In the genomic region with DNA sequence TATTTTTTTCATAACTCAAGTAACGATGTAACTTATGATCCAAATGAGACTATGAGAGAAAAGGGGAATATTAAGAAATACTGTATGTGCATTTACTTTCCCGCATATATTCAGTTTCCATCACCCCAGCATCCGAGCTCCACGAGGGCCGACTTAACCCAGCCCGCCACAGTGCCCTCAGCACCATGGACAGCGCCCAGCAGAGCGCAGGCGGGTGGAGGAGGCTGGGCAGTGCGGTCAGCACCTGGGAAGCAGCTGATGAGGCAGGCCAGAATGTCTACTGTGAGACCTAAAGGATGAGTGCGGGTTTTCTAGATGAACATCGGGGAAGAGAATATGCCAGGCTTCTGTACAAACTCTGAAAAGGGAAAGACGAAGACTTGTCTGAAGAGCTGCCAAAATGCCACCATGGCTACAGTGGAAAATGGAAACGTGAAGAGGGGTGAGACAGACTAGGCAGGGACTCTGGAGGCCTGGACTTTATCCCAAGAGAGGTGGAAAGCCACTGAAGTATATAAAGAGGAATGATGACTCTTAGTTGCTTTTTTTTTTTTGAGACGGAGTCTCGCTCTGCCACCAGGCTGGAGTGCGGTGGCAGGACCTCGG, we compare ENCODE assay signal across 1 cellular context.
TF ChIP-seq lines count a peak whose summit lies in the region.

No MANE protein-coding gene starts in this region.

TF ChIP-seq in K562, 482 proteins besides CTCF, POLR2A, EP300 and RAD21 (continued from another document and continues in another):
- TF ChIP-seq BRF2 (IDR thresholded peaks at IDR 0.05; ENCODE audit: borderline replicate concordance, insufficient read depth, insufficient read length) (no peak), PML (IDR thresholded peaks at IDR 0.05; ENCODE audit: low read length) (no peak), RHOXF2B (CRISPR knock-in tag; conservative IDR thresholded peaks at IDR 0.05) (no peak), NRF1 (conservative IDR thresholded peaks at IDR 0.05 in 1 of 2, IDR thresholded peaks at IDR 0.05 in 1 of 2) (0 out of 4 replicates have a peak, but pooled peaks of 1 of the 2 experiments have one; percentile 31), SREBF1 (IDR thresholded peaks at IDR 0.05; ENCODE audit: borderline replicate concordance, low read depth, low read length) (no peak), ELK1 (CRISPR knock-in tag; IDR thresholded peaks at IDR 0.05) (no peak), SREBF2 (CRISPR knock-in tag; IDR thresholded peaks at IDR 0.05) (no peak), ZBTB33 (CRISPR knock-in tag; IDR thresholded peaks at IDR 0.05) (no peak), FIP1L1 (IDR thresholded peaks at IDR 0.05; ENCODE audit: low read depth, low read length, poor library complexity, severe bottlenecking) (no peak), PHF8 (IDR thresholded peaks at IDR 0.05; ENCODE audit: borderline replicate concordance, low read length) (no peak), PHF21A (IDR thresholded peaks at IDR 0.05; ENCODE audit: borderline replicate concordance, low read depth) (no peak), ARID3B (CRISPR knock-in tag; IDR thresholded peaks at IDR 0.05; ENCODE audit: borderline replicate concordance) (no peak), MAFK (IDR thresholded peaks at IDR 0.05; ENCODE audit: low read length) (no peak), MCM2 (IDR thresholded peaks at IDR 0.05; ENCODE audit: low read depth) (no peak), TRIM24 (IDR thresholded peaks at IDR 0.05) (no peak), ZC3H4 (CRISPR knock-in tag; IDR thresholded peaks at IDR 0.05; ENCODE audit: borderline replicate concordance) (no peak), ZBTB17 (CRISPR knock-in tag; IDR thresholded peaks at IDR 0.05) (no peak)
- TF ChIP-seq, protein P1, sequence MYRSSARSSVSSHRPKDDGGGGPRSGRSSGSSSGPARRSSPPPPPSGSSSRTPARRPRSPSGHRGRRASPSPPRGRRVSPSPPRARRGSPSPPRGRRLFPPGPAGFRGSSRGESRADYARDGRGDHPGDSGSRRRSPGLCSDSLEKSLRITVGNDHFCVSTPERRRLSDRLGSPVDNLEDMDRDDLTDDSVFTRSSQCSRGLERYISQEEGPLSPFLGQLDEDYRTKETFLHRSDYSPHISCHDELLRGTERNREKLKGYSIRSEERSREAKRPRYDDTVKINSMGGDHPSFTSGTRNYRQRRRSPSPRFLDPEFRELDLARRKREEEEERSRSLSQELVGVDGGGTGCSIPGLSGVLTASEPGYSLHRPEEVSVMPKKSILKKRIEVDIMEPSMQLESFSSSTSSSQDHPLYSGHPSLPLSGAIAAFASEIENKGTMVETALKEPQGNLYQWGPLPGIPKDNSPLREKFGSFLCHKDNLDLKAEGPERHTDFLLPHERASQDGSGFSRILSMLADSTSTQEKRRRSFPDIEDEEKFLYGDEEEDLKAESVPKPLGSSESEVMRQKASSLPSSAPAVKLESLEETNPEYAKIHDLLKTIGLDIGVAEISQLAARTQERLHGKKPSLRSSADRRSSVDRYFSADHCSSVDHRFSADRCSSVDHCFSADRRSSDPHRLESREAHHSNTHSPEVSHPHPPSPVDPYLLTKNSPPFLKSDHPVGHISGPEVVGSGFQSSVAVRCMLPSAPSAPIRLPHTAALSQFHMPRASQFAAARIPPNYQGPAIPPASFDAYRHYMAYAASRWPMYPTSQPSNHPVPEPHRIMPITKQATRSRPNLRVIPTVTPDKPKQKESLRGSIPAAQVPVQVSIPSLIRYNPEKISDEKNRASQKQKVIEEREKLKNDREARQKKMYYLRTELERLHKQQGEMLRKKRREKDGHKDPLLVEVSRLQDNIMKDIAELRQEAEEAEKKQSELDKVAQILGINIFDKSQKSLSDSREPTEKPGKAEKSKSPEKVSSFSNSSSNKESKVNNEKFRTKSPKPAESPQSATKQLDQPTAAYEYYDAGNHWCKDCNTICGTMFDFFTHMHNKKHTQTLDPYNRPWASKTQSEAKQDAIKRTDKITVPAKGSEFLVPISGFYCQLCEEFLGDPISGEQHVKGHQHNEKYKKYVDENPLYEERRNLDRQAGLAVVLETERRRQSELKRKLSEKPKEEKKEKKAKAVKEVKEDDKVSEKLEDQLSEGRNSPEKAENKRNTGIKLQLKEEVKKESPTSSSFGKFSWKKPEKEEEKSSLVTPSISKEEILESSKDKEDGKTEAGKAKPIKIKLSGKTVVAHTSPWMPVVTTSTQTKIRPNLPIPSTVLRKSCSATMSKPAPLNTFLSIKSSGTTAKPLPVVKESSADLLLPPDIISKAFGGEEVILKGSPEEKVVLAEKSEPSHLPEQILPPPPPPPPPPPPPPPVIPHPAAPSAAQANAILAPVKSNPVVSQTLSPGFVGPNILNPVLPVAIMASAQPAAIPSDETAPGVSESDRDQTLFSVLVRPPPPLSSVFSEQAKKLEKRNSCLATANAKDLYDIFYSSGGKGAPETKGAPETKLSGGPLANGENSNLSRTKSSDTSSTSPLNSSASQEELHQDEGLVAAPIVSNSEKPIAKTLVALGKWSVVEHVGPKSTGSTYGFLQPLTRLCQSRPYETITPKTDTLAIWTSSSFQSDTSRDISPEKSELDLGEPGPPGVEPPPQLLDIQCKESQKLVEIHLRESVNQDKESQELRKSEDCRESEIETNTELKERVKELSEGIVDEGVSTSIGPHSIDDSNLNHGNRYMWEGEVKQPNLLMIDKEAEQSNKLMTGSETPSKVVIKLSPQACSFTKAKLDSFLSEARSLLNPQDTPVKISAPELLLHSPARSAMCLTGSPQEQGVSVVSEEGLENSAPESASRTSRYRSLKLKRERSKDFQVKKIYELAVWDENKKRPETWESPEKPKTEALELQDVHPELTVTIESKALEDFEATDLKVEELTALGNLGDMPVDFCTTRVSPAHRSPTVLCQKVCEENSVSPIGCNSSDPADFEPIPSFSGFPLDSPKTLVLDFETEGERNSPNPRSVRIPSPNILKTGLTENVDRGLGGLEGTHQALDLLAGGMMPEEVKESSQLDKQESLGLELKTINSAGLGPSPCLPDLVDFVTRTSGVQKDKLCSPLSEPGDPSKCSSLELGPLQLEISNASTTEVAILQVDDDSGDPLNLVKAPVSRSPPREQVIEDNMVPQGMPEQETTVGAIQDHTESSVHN (IDR thresholded peaks at IDR 0.05; ENCODE audit: borderline replicate concordance in 1 of 2, low read depth in 1 of 2): no peak
- TF ChIP-seq, protein P2, sequence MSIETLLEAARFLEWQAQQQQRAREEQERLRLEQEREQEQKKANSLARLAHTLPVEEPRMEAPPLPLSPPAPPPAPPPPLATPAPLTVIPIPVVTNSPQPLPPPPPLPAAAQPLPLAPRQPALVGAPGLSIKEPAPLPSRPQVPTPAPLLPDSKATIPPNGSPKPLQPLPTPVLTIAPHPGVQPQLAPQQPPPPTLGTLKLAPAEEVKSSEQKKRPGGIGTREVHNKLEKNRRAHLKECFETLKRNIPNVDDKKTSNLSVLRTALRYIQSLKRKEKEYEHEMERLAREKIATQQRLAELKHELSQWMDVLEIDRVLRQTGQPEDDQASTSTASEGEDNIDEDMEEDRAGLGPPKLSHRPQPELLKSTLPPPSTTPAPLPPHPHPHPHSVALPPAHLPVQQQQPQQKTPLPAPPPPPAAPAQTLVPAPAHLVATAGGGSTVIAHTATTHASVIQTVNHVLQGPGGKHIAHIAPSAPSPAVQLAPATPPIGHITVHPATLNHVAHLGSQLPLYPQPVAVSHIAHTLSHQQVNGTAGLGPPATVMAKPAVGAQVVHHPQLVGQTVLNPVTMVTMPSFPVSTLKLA (conservative IDR thresholded peaks at IDR 0.05): peak in 1 of 2 experiments; percentile 57; a peak in 1 of 4 replicates
- TF ChIP-seq, protein P3, sequence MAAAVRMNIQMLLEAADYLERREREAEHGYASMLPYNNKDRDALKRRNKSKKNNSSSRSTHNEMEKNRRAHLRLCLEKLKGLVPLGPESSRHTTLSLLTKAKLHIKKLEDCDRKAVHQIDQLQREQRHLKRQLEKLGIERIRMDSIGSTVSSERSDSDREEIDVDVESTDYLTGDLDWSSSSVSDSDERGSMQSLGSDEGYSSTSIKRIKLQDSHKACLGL (CRISPR knock-in tag; IDR thresholded peaks at IDR 0.05; ENCODE audit: borderline replicate concordance, poor library complexity, severe bottlenecking): no peak
- TF ChIP-seq, protein P4, sequence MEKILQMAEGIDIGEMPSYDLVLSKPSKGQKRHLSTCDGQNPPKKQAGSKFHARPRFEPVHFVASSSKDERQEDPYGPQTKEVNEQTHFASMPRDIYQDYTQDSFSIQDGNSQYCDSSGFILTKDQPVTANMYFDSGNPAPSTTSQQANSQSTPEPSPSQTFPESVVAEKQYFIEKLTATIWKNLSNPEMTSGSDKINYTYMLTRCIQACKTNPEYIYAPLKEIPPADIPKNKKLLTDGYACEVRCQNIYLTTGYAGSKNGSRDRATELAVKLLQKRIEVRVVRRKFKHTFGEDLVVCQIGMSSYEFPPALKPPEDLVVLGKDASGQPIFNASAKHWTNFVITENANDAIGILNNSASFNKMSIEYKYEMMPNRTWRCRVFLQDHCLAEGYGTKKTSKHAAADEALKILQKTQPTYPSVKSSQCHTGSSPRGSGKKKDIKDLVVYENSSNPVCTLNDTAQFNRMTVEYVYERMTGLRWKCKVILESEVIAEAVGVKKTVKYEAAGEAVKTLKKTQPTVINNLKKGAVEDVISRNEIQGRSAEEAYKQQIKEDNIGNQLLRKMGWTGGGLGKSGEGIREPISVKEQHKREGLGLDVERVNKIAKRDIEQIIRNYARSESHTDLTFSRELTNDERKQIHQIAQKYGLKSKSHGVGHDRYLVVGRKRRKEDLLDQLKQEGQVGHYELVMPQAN (IDR thresholded peaks at IDR 0.05; ENCODE audit: borderline replicate concordance): no peak
- TF ChIP-seq, protein P5, sequence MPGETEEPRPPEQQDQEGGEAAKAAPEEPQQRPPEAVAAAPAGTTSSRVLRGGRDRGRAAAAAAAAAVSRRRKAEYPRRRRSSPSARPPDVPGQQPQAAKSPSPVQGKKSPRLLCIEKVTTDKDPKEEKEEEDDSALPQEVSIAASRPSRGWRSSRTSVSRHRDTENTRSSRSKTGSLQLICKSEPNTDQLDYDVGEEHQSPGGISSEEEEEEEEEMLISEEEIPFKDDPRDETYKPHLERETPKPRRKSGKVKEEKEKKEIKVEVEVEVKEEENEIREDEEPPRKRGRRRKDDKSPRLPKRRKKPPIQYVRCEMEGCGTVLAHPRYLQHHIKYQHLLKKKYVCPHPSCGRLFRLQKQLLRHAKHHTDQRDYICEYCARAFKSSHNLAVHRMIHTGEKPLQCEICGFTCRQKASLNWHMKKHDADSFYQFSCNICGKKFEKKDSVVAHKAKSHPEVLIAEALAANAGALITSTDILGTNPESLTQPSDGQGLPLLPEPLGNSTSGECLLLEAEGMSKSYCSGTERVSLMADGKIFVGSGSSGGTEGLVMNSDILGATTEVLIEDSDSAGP (CRISPR knock-in tag; IDR thresholded peaks at IDR 0.05): no peak
- TF ChIP-seq, protein P6, sequence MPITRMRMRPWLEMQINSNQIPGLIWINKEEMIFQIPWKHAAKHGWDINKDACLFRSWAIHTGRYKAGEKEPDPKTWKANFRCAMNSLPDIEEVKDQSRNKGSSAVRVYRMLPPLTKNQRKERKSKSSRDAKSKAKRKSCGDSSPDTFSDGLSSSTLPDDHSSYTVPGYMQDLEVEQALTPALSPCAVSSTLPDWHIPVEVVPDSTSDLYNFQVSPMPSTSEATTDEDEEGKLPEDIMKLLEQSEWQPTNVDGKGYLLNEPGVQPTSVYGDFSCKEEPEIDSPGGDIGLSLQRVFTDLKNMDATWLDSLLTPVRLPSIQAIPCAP (CRISPR knock-in tag; IDR thresholded peaks at IDR 0.05; ENCODE audit: borderline replicate concordance): peak; percentile 52; the same call in 1 of the 2 replicates
